In genomic region chr10:35442006-35442405, GRCh38 we compare ENCODE assay signal across 16 cellular contexts.
A peak's percentile ranks its signal among the peaks of the same experiment; 100 is the strongest.
DNase-seq lines count a peak whose midpoint lies in the region; TF ChIP-seq lines count a peak whose summit lies in the region.
"Had no signal": no experiment of that assay in that cellular context is flagged by ENCODE, and none has a peak within 500 bp of the region (broad histone marks: within the 10 kb centered on the region; RNA-seq: fewer than 3 reads in every experiment).

No MANE protein-coding gene starts in this region.

- H3K36me3 Mint-ChIP-seq in MCF 10A (ENCODE audit: insufficient read depth, unreplicated experiment), result no peaks in the 10 kb centered on the region
- H3K36me3 Mint-ChIP-seq in stimulated activated naive CD8-positive, alpha-beta T cell treated with anti-CD3 and anti-CD28 coated beads, Interleukin-15, Interleukin-2, amounts not matched to agents 100 ng/mL and 50 ng/mL, for 24 hours (ENCODE audit: low read depth), result peaks cover 63% of the 10 kb centered on the region

- peak overlapping the region; percentile 31 for H3K27ac Mint-ChIP-seq in MCF 10A (ENCODE audit: low read depth, unreplicated experiment)
- H3K27ac Mint-ChIP-seq in stimulated activated naive CD8-positive, alpha-beta T cell treated with anti-CD3 and anti-CD28 coated beads, Interleukin-15, Interleukin-2, amounts not matched to agents 100 ng/mL and 50 ng/mL, for 24 hours, result peak overlapping the region; percentile 85
- H3K27ac Mint-ChIP-seq: B cell had no signal

- TF ChIP-seq POLR2A in breast epithelium (IDR thresholded peaks at IDR 0.05), result no peak
- no peak for TF ChIP-seq POLR2A in suprapubic skin (IDR thresholded peaks at IDR 0.05)

- intact Hi-C loops in MCF 10A (cut with micrococcal nuclease) (no loop called here), breast epithelium (cut with DNase I; ENCODE audit: low total_unique reads) (no loop called here)

- H3K9me3 ChIP-seq in breast epithelium, result peaks cover 17 to 49% of the 10 kb centered on the region in 2 donors
- H3K9me3 ChIP-seq in suprapubic skin, result peaks cover 26% of the 10 kb centered on the region

- DNase-seq in MCF 10A (ENCODE audit: unreplicated experiment) (no peak), breast epithelium (ENCODE audit: low spot score in 2 of 2) (no peak), M059J (ENCODE audit: low read depth) (peak; percentile 25), suprapubic skin (ENCODE audit: low spot score in 2 of 2) (no peak), GM10248 (ENCODE audit: extremely low spot score) (no peak), NCI-H146 treated with DMSO at 0.1 percent for 48 hours (lab: John Stamatoyannopoulos, UW; ENCODE audit: unreplicated experiment) (no peak)
- DNase-seq: activated gamma-delta T cell treated with Interleukin-2 at 50 U/mL for 16 hours; effector CD4-positive, alpha-beta T cell; left cardiac atrium; NCI-H774; right lobe of liver; SK-N-SH had no signal

- no peaks in the 10 kb centered on the region for H3K27me3 Mint-ChIP-seq in MCF 10A (ENCODE audit: insufficient read depth, unreplicated experiment)
- H3K27me3 Mint-ChIP-seq in stimulated activated naive CD8-positive, alpha-beta T cell treated with anti-CD3 and anti-CD28 coated beads, Interleukin-15, Interleukin-2, amounts not matched to agents 100 ng/mL and 50 ng/mL, for 24 hours, result no peaks in the 10 kb centered on the region
- H3K27me3 Mint-ChIP-seq: B cell had no signal

- CTCF ChIA-PET in MCF 10A (lab: Yijun Ruan, JAX), result no interaction called here
- CTCF ChIA-PET in GM10248 (lab: Yijun Ruan, JAX), result interaction anchor here (1.0 to 2.0 kb wide), 3 partner anchors 10 to 15 kb away, joined by 3 to 5 read pairs (median 3); no protein-coding TSS in a partner anchor

- POLR2A ChIA-PET in MCF 10A (lab: Yijun Ruan, JAX) (no interaction called here), GM10248 (lab: Yijun Ruan, JAX) (no interaction called here)

- no peaks in the 10 kb centered on the region for H3K36me3 ChIP-seq in breast epithelium
- H3K36me3 ChIP-seq in suprapubic skin, result no peaks in the 10 kb centered on the region
- H3K36me3 ChIP-seq: cardiac muscle cell, right lobe of liver had no signal

- no peak overlapping the region for H3K4me3 Mint-ChIP-seq in MCF 10A (ENCODE audit: unreplicated experiment)
- peak overlapping the region; percentile 3 for H3K4me3 Mint-ChIP-seq in stimulated activated naive CD8-positive, alpha-beta T cell treated with anti-CD3 and anti-CD28 coated beads, Interleukin-15, Interleukin-2, amounts not matched to agents 100 ng/mL and 50 ng/mL, for 24 hours
- H3K4me3 Mint-ChIP-seq: B cell had no signal

- H3K4me1 Mint-ChIP-seq in MCF 10A (ENCODE audit: insufficient read depth, unreplicated experiment), result peaks cover 25% of the 10 kb centered on the region
- H3K4me1 Mint-ChIP-seq in stimulated activated naive CD8-positive, alpha-beta T cell treated with anti-CD3 and anti-CD28 coated beads, Interleukin-15, Interleukin-2, amounts not matched to agents 100 ng/mL and 50 ng/mL, for 24 hours (ENCODE audit: low read depth), result peaks cover 56% of the 10 kb centered on the region

- no peaks in the 10 kb centered on the region for H3K27me3 ChIP-seq in breast epithelium
- H3K27me3 ChIP-seq in suprapubic skin, result no peaks in the 10 kb centered on the region
- H3K27me3 ChIP-seq: cardiac muscle cell, right lobe of liver had no signal

- H3K27ac ChIP-seq in breast epithelium, result no peak overlapping the region
- peak overlapping the region; percentile 62 for H3K27ac ChIP-seq in cingulate gyrus (ENCODE audit: low read depth, low read length)
- no peak overlapping the region for H3K27ac ChIP-seq in suprapubic skin
- H3K27ac ChIP-seq: cardiac muscle cell, right lobe of liver had no signal

- H3K9me3 Mint-ChIP-seq in MCF 10A (ENCODE audit: unreplicated experiment), result peaks cover 26% of the 10 kb centered on the region
- H3K9me3 Mint-ChIP-seq in stimulated activated naive CD8-positive, alpha-beta T cell treated with anti-CD3 and anti-CD28 coated beads, Interleukin-15, Interleukin-2, amounts not matched to agents 100 ng/mL and 50 ng/mL, for 24 hours, result peaks cover 47% of the 10 kb centered on the region

- peaks cover under 1% of the 10 kb centered on the region in 2 donors for H3K4me1 ChIP-seq in breast epithelium
- H3K4me1 ChIP-seq in suprapubic skin, result peaks cover 14% of the 10 kb centered on the region

- TF ChIP-seq EP300 in suprapubic skin (IDR thresholded peaks at IDR 0.05), result no peak

- H3K4me3 ChIP-seq in breast epithelium (no peak overlapping the region), suprapubic skin (no peak overlapping the region)
- H3K4me3 ChIP-seq: cardiac muscle cell, right lobe of liver had no signal

- TF ChIP-seq CTCF in MCF 10A (IDR thresholded peaks at IDR 0.05; ENCODE audit: unreplicated experiment) (no peak), breast epithelium (IDR thresholded peaks at IDR 0.05) (no peak), suprapubic skin (IDR thresholded peaks at IDR 0.05) (no peak), GM10248 (IDR thresholded peaks at IDR 0.05; ENCODE audit: control extremely low read depth, extremely low read depth, low read depth, missing control alignments) (no peak)

- WGBS in suprapubic skin, result 85% methylated on average over 2 of the region's 2 CpGs

- BruUV-seq in MCF 10A (replicated peaks; lab: Mats Ljungman, UMichigan), result no TSS peak
